Comparison of ENCODE assay signal across 1 cellular context in genomic region chr9:129776566-129776937, GRCh38.
TF ChIP-seq lines count a peak whose summit lies in the region.

No MANE protein-coding gene starts in this region.

TF ChIP-seq in K562, 482 proteins besides CTCF, POLR2A, EP300 and RAD21:
- TF ChIP-seq ZNF75A (CRISPR knock-in tag; IDR thresholded peaks at IDR 0.05) (no peak), ZNF280A (IDR thresholded peaks at IDR 0.05; ENCODE audit: low read depth, partially characterized antibody) (no peak), SMARCA5 (IDR thresholded peaks at IDR 0.05) (0 out of 2 replicates have a peak, but pooled peaks have one; percentile 11), ZBTB33 (CRISPR knock-in tag; IDR thresholded peaks at IDR 0.05) (0 out of 2 replicates have a peak, but pooled peaks have one; percentile 14), CAMTA2 (CRISPR knock-in tag; conservative IDR thresholded peaks at IDR 0.05) (no peak), HNRNPLL (IDR thresholded peaks at IDR 0.05; ENCODE audit: low read depth, low read length, poor library complexity, severe bottlenecking) (peak; percentile 6), RB1 (IDR thresholded peaks at IDR 0.05; ENCODE audit: low read depth) (no peak), THAP12 (CRISPR knock-in tag; IDR thresholded peaks at IDR 0.05) (no peak), MITF (IDR thresholded peaks at IDR 0.05) (0 out of 2 replicates have a peak, but pooled peaks have one; percentile 3)
